Comparison of ENCODE assay signal across 36 cellular contexts in the genomic region with DNA sequence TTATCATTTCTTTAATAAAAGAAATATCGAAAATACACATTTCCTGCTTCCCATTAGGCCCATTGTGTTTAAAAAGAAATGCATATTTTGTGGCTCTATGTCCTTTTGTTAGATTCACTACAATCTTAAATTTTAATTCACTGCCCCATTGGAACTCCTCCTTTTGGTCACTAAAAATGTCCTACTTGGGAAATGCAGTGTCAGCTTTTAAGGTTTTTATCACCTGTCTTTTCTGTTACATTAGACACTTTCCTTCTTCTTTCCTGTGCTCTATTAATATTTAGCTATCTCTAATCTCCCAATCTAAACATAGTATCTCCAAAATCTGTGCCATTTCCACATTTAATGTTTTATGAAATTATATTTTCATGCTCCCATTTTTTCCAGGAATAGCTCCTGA.
DNase-seq lines count a peak whose midpoint lies in the region; ATAC-seq, FAIRE-seq and TF ChIP-seq lines count a peak whose summit lies in the region.
"Had no signal": no experiment of that assay in that cellular context is flagged by ENCODE, and none has a peak within 500 bp of the region (broad histone marks: within the 10 kb centered on the region; RNA-seq: fewer than 3 reads in every experiment).

No MANE protein-coding gene starts in this region.

- H2BK15ac ChIP-seq in IMR-90 (ENCODE audit: low read depth, low read length) (no peak overlapping the region), H9 (ENCODE audit: low read depth, low read length) (no peak overlapping the region)

- H3K27ac ChIP-seq in HepG2 (ENCODE audit: extremely low read length, insufficient read depth, low read length) (no peak overlapping the region), right lobe of liver (no peak overlapping the region), A549 (no peak overlapping the region), IMR-90 (ENCODE audit: insufficient read depth, low read length) (no peak overlapping the region), K562 (ENCODE audit: extremely low read depth, low read depth, low read length) (no peak overlapping the region), H9 (ENCODE audit: insufficient read length, low read depth, low read length) (no peak overlapping the region)
- H3K27ac ChIP-seq: 22Rv1; BLaER1; BLaER1 treated with 17β-estradiol and CSF1 and Interleukin-3, amounts not matched to agents 10 nM and 100 nM; C4-2B had no signal

- H2BK12ac ChIP-seq in H9 (ENCODE audit: insufficient read length, low read depth, low read length) = no peak overlapping the region

- H3K79me2 ChIP-seq in HepG2 (ENCODE audit: insufficient read depth, low read length) (no peaks in the 10 kb centered on the region), K562 (ENCODE audit: control insufficient read depth, insufficient read depth, low read length) (no peaks in the 10 kb centered on the region), H9 (ENCODE audit: insufficient read depth, low read length) (no peaks in the 10 kb centered on the region)

- TF ChIP-seq EP300 in HepG2 (IDR thresholded peaks at IDR 0.05; ENCODE audit: low read depth in 2 of 2, low read length in 2 of 2) (no peak), HepG2 (CRISPR knock-in tag; IDR thresholded peaks at IDR 0.05; ENCODE audit: borderline replicate concordance) (no peak), A549 (IDR thresholded peaks at IDR 0.05) (no peak), K562 (IDR thresholded peaks at IDR 0.05; ENCODE audit: low read length) (no peak)

- no peak overlapping the region for H2AFZ ChIP-seq in HepG2 (ENCODE audit: low read length)
- H2AFZ ChIP-seq in IMR-90 (replicated peaks; ENCODE audit: low read length, poor library complexity) = no peak overlapping the region
- no peak overlapping the region for H2AFZ ChIP-seq in K562 (ENCODE audit: low read depth, low read length)
- H2AFZ ChIP-seq in H9 (ENCODE audit: low read length) = no peak overlapping the region

- H3K9me3 ChIP-seq in HepG2 (ENCODE audit: low read length) = no peaks in the 10 kb centered on the region
- no peaks in the 10 kb centered on the region for H3K9me3 ChIP-seq in right lobe of liver
- no peaks in the 10 kb centered on the region for H3K9me3 ChIP-seq in A549
- H3K9me3 ChIP-seq in IMR-90 (ENCODE audit: control insufficient read depth, insufficient read depth, low read length) = peaks cover 3% of the 10 kb centered on the region; the same call in 1 of the 2 replicates
- no peaks in the 10 kb centered on the region for H3K9me3 ChIP-seq in K562 (replicated peaks; ENCODE audit: control insufficient read depth, insufficient read depth, low read depth, low read length)
- H3K9me3 ChIP-seq in H9 (ENCODE audit: control insufficient read depth, low read depth, low read length) = no peaks in the 10 kb centered on the region
- H3K9me3 ChIP-seq: BE2C; BLaER1; BLaER1 treated with 17β-estradiol and CSF1 and Interleukin-3, amounts not matched to agents 10 nM and 100 nM; Caco-2 had no signal

- in situ Hi-C loops in HepG2 (cut with HindIII; ENCODE audit: extremely low pct_ligation_motif_present, low pct_unique_long_range_greater_than_20kb) = no loop called here
- in situ Hi-C loops in IMR-90 (cut with MboI; ENCODE audit: low sequenced_read_pairs) = no loop called here
- in situ Hi-C loops in K562 (cut with MboI) = no loop called here

- H2AK5ac ChIP-seq in IMR-90 (ENCODE audit: low read depth, low read length) (no peak overlapping the region), H9 (ENCODE audit: insufficient read length, low read length) (no peak overlapping the region)

- H3K27me3 Mint-ChIP-seq in H9 (ENCODE audit: low read depth) = no peaks in the 10 kb centered on the region
- H3K27me3 Mint-ChIP-seq: B cell; CD4-positive, alpha-beta memory T cell; CD4-positive, alpha-beta T cell; CD4-positive, CD25-positive, alpha-beta regulatory T cell; CD8-positive, alpha-beta memory T cell had no signal

- intact Hi-C loops in HepG2 (cut with micrococcal nuclease; ENCODE audit: unreplicated experiment) = no loop called here
- intact Hi-C loops in right lobe of liver (cut with DNase I) = no loop called here
- intact Hi-C loops in IMR-90 (cut with micrococcal nuclease) = no loop called here
- intact Hi-C loops in K562 (cut with micrococcal nuclease) = no loop called here

- ATAC-seq in HepG2 = no peak
- no peak for ATAC-seq in right lobe of liver
- no peak for ATAC-seq in A549
- ATAC-seq in IMR-90 (ENCODE audit: low read depth) = no peak
- ATAC-seq in K562 = no peak
- ATAC-seq: CD8-positive, alpha-beta T cell had no signal

- H3K36me3 ChIP-seq in HepG2 (replicated peaks in 1 of 2; ENCODE audit: control insufficient read depth in 1 of 2, insufficient read depth in 2 of 2, low read length in 2 of 2) (no peaks in the 10 kb centered on the region), right lobe of liver (no peaks in the 10 kb centered on the region), IMR-90 (ENCODE audit: control insufficient read depth, insufficient read depth, low read length) (no peaks in the 10 kb centered on the region), K562 (ENCODE audit: control insufficient read depth, insufficient read depth, low read length) (no peaks in the 10 kb centered on the region)
- H3K36me3 ChIP-seq: BE2C; BLaER1; BLaER1 treated with 17β-estradiol and CSF1 and Interleukin-3, amounts not matched to agents 10 nM and 100 nM had no signal

- no peak overlapping the region for H2BK20ac ChIP-seq in IMR-90 (ENCODE audit: low read depth, low read length)
- no peak overlapping the region for H2BK20ac ChIP-seq in H9 (ENCODE audit: low read depth, low read length, poor library complexity, severe bottlenecking)

- BruUV-seq in HepG2 (replicated peaks; lab: Mats Ljungman, UMichigan) (no TSS peak), IMR-90 (replicated peaks; lab: Mats Ljungman, UMichigan) (no TSS peak), K562 (replicated peaks; lab: Mats Ljungman, UMichigan) (no TSS peak)

- no peak overlapping the region for H3K18ac ChIP-seq in IMR-90 (ENCODE audit: low read depth, low read length)
- no peak overlapping the region for H3K18ac ChIP-seq in H9 (ENCODE audit: insufficient read length, low read depth, low read length)

- no peak overlapping the region for H3K4me3 Mint-ChIP-seq in H9
- H3K4me3 Mint-ChIP-seq: B cell; CD14-positive monocyte; CD4-positive, alpha-beta memory T cell; CD4-positive, alpha-beta T cell; CD4-positive, CD25-positive, alpha-beta regulatory T cell; CD8-positive, alpha-beta memory T cell; CD8-positive, alpha-beta T cell had no signal

- H3K4ac ChIP-seq in IMR-90 (ENCODE audit: low read depth, low read length) (no peak overlapping the region), H9 (ENCODE audit: low read depth, low read length) (no peak overlapping the region)

- DNase-seq in HepG2 (ENCODE audit: low spot score) (no peak), right lobe of liver (no peak), A549 (ENCODE audit: low read depth in 1 of 2, low spot score in 1 of 2) (no peak), IMR-90 (no peak), K562 (ENCODE audit: extremely low read depth in 1 of 4, low spot score in 3 of 4) (no peak), NCI-H524 treated with DMSO at 0.1 percent for 48 hours (lab: John Stamatoyannopoulos, UW) (no peak), hippocampal formation (lab: John Stamatoyannopoulos, UW) (no peak), H9 (no peak)
- DNase-seq: 8988T; ACHN; AML-193; BE2C; C1 segment of cervical spinal cord; Caco-2; Calu3; CD4-positive, alpha-beta memory T cell; CD4-positive, alpha-beta T cell; CD4-positive, CD25-positive, alpha-beta regulatory T cell; CD8-positive, alpha-beta memory T cell; CD8-positive, alpha-beta T cell; COR-L47; DMS 273 treated with DMSO at 0.1 percent for 48 hours; DMS153; DMS53; DMS79; DMS79 treated with DMSO at 0.1 percent for 48 hours; DND-41; EL had no signal

- H3K9ac ChIP-seq in HepG2 (ENCODE audit: insufficient read depth, low read depth, low read length) = no peak overlapping the region
- no peak overlapping the region for H3K9ac ChIP-seq in IMR-90 (ENCODE audit: low read depth, low read length)
- no peak overlapping the region for H3K9ac ChIP-seq in K562 (ENCODE audit: insufficient read depth in 1 of 2, low read depth in 2 of 2, low read length in 2 of 2)
- H3K9ac ChIP-seq in H9 (ENCODE audit: extremely low read depth, insufficient read length, low read length) = no peak overlapping the region
- H3K9ac ChIP-seq: BLaER1; BLaER1 treated with 17β-estradiol and CSF1 and Interleukin-3, amounts not matched to agents 10 nM and 100 nM had no signal

- no peaks in the 10 kb centered on the region for H3K9me3 Mint-ChIP-seq in H9
- H3K9me3 Mint-ChIP-seq: CD4-positive, alpha-beta T cell had no signal

- FAIRE-seq in HepG2 (lab: Jason Lieb, UNC) (no peak), A549 (lab: Jason Lieb, UNC) (no peak), K562 (lab: Jason Lieb, UNC) (no peak)
- FAIRE-seq: A204.1, D721Med had no signal

- TF ChIP-seq RAD21 in HepG2 (CRISPR knock-in tag; IDR thresholded peaks at IDR 0.05) = no peak
- no peak for TF ChIP-seq RAD21 in A549 (conservative IDR thresholded peaks at IDR 0.05 in 1 of 2, IDR thresholded peaks at IDR 0.05 in 1 of 2)
- TF ChIP-seq RAD21 in IMR-90 (IDR thresholded peaks at IDR 0.05; ENCODE audit: low read length) = no peak
- TF ChIP-seq RAD21 in K562 (CRISPR knock-in tag; conservative IDR thresholded peaks at IDR 0.05 in 1 of 2, IDR thresholded peaks at IDR 0.05 in 1 of 2) = no peak

- H2BK5ac ChIP-seq in IMR-90 (ENCODE audit: low read depth, low read length, poor library complexity, severe bottlenecking) = no peak overlapping the region
- no peak overlapping the region for H2BK5ac ChIP-seq in H9 (ENCODE audit: insufficient read length, low read length)

- H3T11ph ChIP-seq in H9 (ENCODE audit: low read length) = no peak overlapping the region

- H3K9me1 ChIP-seq in IMR-90 (ENCODE audit: insufficient read depth, low read length) (no peaks in the 10 kb centered on the region), K562 (ENCODE audit: control insufficient read depth, insufficient read depth, low read length) (no peaks in the 10 kb centered on the region)

- no peaks in the 10 kb centered on the region for H3K27me3 ChIP-seq in HepG2 (ENCODE audit: control insufficient read depth in 1 of 2, insufficient read depth in 2 of 2, low read length in 2 of 2)
- H3K27me3 ChIP-seq in right lobe of liver = no peaks in the 10 kb centered on the region
- H3K27me3 ChIP-seq in IMR-90 (ENCODE audit: control insufficient read depth, insufficient read depth, low read length) = no peaks in the 10 kb centered on the region
- no peaks in the 10 kb centered on the region for H3K27me3 ChIP-seq in K562 (ENCODE audit: control insufficient read depth in 2 of 2, insufficient read depth in 2 of 2, low read length in 2 of 2)
- H3K27me3 ChIP-seq in H9 (ENCODE audit: insufficient read depth, low read length) = no peaks in the 10 kb centered on the region
- H3K27me3 ChIP-seq: BE2C; BLaER1; BLaER1 treated with 17β-estradiol and CSF1 and Interleukin-3, amounts not matched to agents 10 nM and 100 nM had no signal

- POLR2A ChIA-PET in HepG2 (lab: Yijun Ruan, JAX) = no interaction called here
- POLR2A ChIA-PET in A549 (lab: Yijun Ruan, JAX) = no interaction called here
- POLR2A ChIA-PET in IMR-90 (lab: Charles Lee; ENCODE audit: unreplicated experiment) = no interaction called here
- POLR2A ChIA-PET in K562 (lab: Yijun Ruan, JAX) = no interaction called here

- TF ChIP-seq POLR2A in HepG2 (IDR thresholded peaks at IDR 0.05; ENCODE audit: insufficient read depth in 1 of 2, low read depth in 2 of 2, low read length in 2 of 2) = no peak
- TF ChIP-seq POLR2A in right lobe of liver (IDR thresholded peaks at IDR 0.05) = no peak
- TF ChIP-seq POLR2A in A549 (IDR thresholded peaks at IDR 0.05; ENCODE audit: low read length) = no peak
- TF ChIP-seq POLR2A in IMR-90 (IDR thresholded peaks at IDR 0.05; ENCODE audit: low read depth, low read length) = no peak
- no peak for TF ChIP-seq POLR2A in K562 (conservative IDR thresholded peaks at IDR 0.05)

- peaks cover 3% of the 10 kb centered on the region in 2 experiments; a peak in 1 of 4 replicates for H3K4me1 Mint-ChIP-seq in H9
- H3K4me1 Mint-ChIP-seq: B cell; CD14-positive monocyte; CD4-positive, alpha-beta memory T cell; CD4-positive, CD25-positive, alpha-beta regulatory T cell; CD8-positive, alpha-beta memory T cell had no signal

- no peaks in the 10 kb centered on the region for H3K36me3 Mint-ChIP-seq in H9 (ENCODE audit: insufficient read depth in 1 of 3, low read depth in 3 of 3)
- H3K36me3 Mint-ChIP-seq: CD14-positive monocyte; CD4-positive, alpha-beta memory T cell; CD4-positive, CD25-positive, alpha-beta regulatory T cell; CD8-positive, alpha-beta memory T cell; CD8-positive, alpha-beta T cell had no signal

- H3K23ac ChIP-seq in IMR-90 (ENCODE audit: low read depth, low read length) (no peak overlapping the region), H9 (ENCODE audit: insufficient read length, low read depth, low read length) (no peak overlapping the region)

- H4K5ac ChIP-seq in IMR-90 (ENCODE audit: low read depth, low read length) (no peak overlapping the region), H9 (ENCODE audit: insufficient read length, low read depth, low read length) (no peak overlapping the region)

- dilution Hi-C loops in IMR-90 (cut with HindIII; ENCODE audit: low sequenced_read_pairs, unreplicated experiment) = no loop called here

- TF ChIP-seq CTCF in HepG2 (CRISPR knock-in tag; IDR thresholded peaks at IDR 0.05) (no peak), right lobe of liver (IDR thresholded peaks at IDR 0.05) (no peak), A549 (IDR thresholded peaks at IDR 0.05) (no peak), IMR-90 (conservative IDR thresholded peaks at IDR 0.05; ENCODE audit: low read depth, low read length) (no peak), K562 (IDR thresholded peaks at IDR 0.05 in 2 of 3, conservative IDR thresholded peaks at IDR 0.05 in 1 of 3; ENCODE audit: insufficient read depth in 2 of 3, low read depth in 1 of 3, low read length in 3 of 3) (no peak), H9 (conservative IDR thresholded peaks at IDR 0.05) (no peak)

- WGBS in HepG2 (ENCODE audit: low lambda C conversion rate) = 0% methylated on average over 1 of the region's 1 CpG
- WGBS in right lobe of liver (ENCODE audit: insufficient coverage, low coverage, low lambda C conversion rate, missing lambda C conversion rate) = 30% methylated on average over 1 of the region's 1 CpG
- 7% methylated on average over 1 of the region's 1 CpG for WGBS in A549 (ENCODE audit: missing lambda C conversion rate)
- WGBS in IMR-90 (ENCODE audit: extremely low coverage in 2 of 2, insufficient read length in 1 of 2), 2 experiments = no CpG with 5 or more reads among the region's 1 CpG
- 0% methylated on average over 1 of the region's 1 CpG for WGBS in K562 (ENCODE audit: insufficient coverage, low coverage, missing lambda C conversion rate)
- WGBS in H9 (ENCODE audit: extremely low coverage, insufficient read length, low lambda C conversion rate) = no CpG with 5 or more reads among the region's 1 CpG

- H3K4me3 ChIP-seq in HepG2 (replicated peaks in 1 of 3; ENCODE audit: insufficient read depth in 1 of 3, low read depth in 2 of 3, low read length in 3 of 3) = no peak overlapping the region
- H3K4me3 ChIP-seq in right lobe of liver = no peak overlapping the region
- H3K4me3 ChIP-seq in A549 = no peak overlapping the region
- H3K4me3 ChIP-seq in IMR-90 (ENCODE audit: insufficient read depth, low read depth, low read length) = no peak overlapping the region
- H3K4me3 ChIP-seq in K562 = no peak overlapping the region
- H3K4me3 ChIP-seq: BLaER1; BLaER1 treated with 17β-estradiol and CSF1 and Interleukin-3, amounts not matched to agents 10 nM and 100 nM had no signal

- H3K14ac ChIP-seq in IMR-90 (replicated peaks; ENCODE audit: low read depth, low read length) (no peak overlapping the region), H9 (ENCODE audit: insufficient read depth, low read length) (no peak overlapping the region)

- H3K4me2 ChIP-seq in HepG2 (ENCODE audit: low read depth, low read length) (no peak overlapping the region), A549 (no peak overlapping the region), IMR-90 (ENCODE audit: low read depth, low read length) (no peak overlapping the region), K562 (ENCODE audit: insufficient read depth, low read length) (no peak overlapping the region), H9 (ENCODE audit: insufficient read depth, insufficient read length, low read length) (no peak overlapping the region)
- H3K4me2 ChIP-seq: BLaER1; BLaER1 treated with 17β-estradiol and CSF1 and Interleukin-3, amounts not matched to agents 10 nM and 100 nM had no signal

- no peak overlapping the region for H3K27ac Mint-ChIP-seq in H9
- H3K27ac Mint-ChIP-seq: B cell; CD14-positive monocyte; CD4-positive, alpha-beta memory T cell; CD4-positive, alpha-beta T cell; CD4-positive, CD25-positive, alpha-beta regulatory T cell; CD8-positive, alpha-beta memory T cell; CD8-positive, alpha-beta T cell had no signal

- no peak overlapping the region for H4K91ac ChIP-seq in IMR-90 (ENCODE audit: insufficient read depth, low read depth, low read length)
- no peak overlapping the region for H4K91ac ChIP-seq in H9 (ENCODE audit: insufficient read length, low read depth, low read length)

- H3K56ac ChIP-seq in IMR-90 (ENCODE audit: extremely low read depth, insufficient read depth, low read length) (no peak overlapping the region), H9 (ENCODE audit: insufficient read length, low read depth, low read length) (no peak overlapping the region)

- H4K20me1 ChIP-seq in HepG2 (ENCODE audit: insufficient read depth, low read length) = no peaks in the 10 kb centered on the region
- H4K20me1 ChIP-seq in IMR-90 (ENCODE audit: insufficient read depth, low read length) = no peaks in the 10 kb centered on the region
- no peaks in the 10 kb centered on the region for H4K20me1 ChIP-seq in K562 (replicated peaks; ENCODE audit: control insufficient read depth, insufficient read depth, low read length)
- no peaks in the 10 kb centered on the region for H4K20me1 ChIP-seq in H9 (ENCODE audit: control insufficient read depth, insufficient read depth, insufficient read length)
- H4K20me1 ChIP-seq: BLaER1; BLaER1 treated with 17β-estradiol and CSF1 and Interleukin-3, amounts not matched to agents 10 nM and 100 nM had no signal

- no peaks in the 10 kb centered on the region for H3K4me1 ChIP-seq in HepG2 (ENCODE audit: insufficient read depth, low read length)
- no peaks in the 10 kb centered on the region for H3K4me1 ChIP-seq in right lobe of liver
- no peaks in the 10 kb centered on the region for H3K4me1 ChIP-seq in A549
- no peaks in the 10 kb centered on the region for H3K4me1 ChIP-seq in IMR-90 (ENCODE audit: control insufficient read depth, insufficient read depth, low read length)
- H3K4me1 ChIP-seq in K562 (replicated peaks in 1 of 2; ENCODE audit: control insufficient read depth in 2 of 2, insufficient read depth in 2 of 2, low read length in 2 of 2) = no peaks in the 10 kb centered on the region
- no peaks in the 10 kb centered on the region for H3K4me1 ChIP-seq in H9 (ENCODE audit: insufficient read depth, low read length)
- H3K4me1 ChIP-seq: BE2C; BLaER1; BLaER1 treated with 17β-estradiol and CSF1 and Interleukin-3, amounts not matched to agents 10 nM and 100 nM; Caco-2 had no signal

- H2BK120ac ChIP-seq in IMR-90 (ENCODE audit: low read depth, low read length) = no peak overlapping the region
- no peak overlapping the region for H2BK120ac ChIP-seq in H9 (ENCODE audit: low read depth, low read length, poor library complexity, severe bottlenecking)

- no peaks in the 10 kb centered on the region for H3K23me2 ChIP-seq in H9 (ENCODE audit: insufficient read length, low read depth, low read length, poor library complexity, severe bottlenecking)

- H4K8ac ChIP-seq in IMR-90 (ENCODE audit: low read depth in 2 of 2, low read length in 2 of 2) (no peak overlapping the region), H9 (replicated peaks; ENCODE audit: insufficient read length, low read depth, low read length) (no peak overlapping the region)

- H2AK9ac ChIP-seq in IMR-90 (replicated peaks; ENCODE audit: low read depth, low read length, poor library complexity) = no peak overlapping the region

- H3K79me1 ChIP-seq in IMR-90 (ENCODE audit: low read depth in 1 of 2, low read length in 2 of 2) (no peaks in the 10 kb centered on the region), H9 (ENCODE audit: insufficient read depth, low read depth, low read length, poor library complexity, severe bottlenecking) (no peaks in the 10 kb centered on the region)

- CTCF ChIA-PET in HepG2 (lab: Yijun Ruan, JAX; ENCODE audit: low intra/inter-chr PET ratio, low total read pairs) = no interaction called here
- CTCF ChIA-PET in A549 (lab: Yijun Ruan, JAX) = no interaction called here
- CTCF ChIA-PET in IMR-90 (lab: Yijun Ruan, JAX) = no interaction called here
- CTCF ChIA-PET in K562 (lab: Yijun Ruan, JAX; ENCODE audit: low intra/inter-chr PET ratio) = no interaction called here

Comparison
In these comparisons a context has a peak if more than half of its experiments do, and no peak if none do; other contexts are left out.
1. Of the 241 proteins assayed by ChIP-seq in both HepG2 and K562: peak only in HepG2: none; only in K562: none; in both: MAFF and MAFK; in neither: 239.